Comparison of ENCODE assay signal across 25 cellular contexts in genomic region chr22:19787849-19788141, GRCh38. TPM values are rescaled to one million over a fixed set of nuclear protein-coding genes. Genes with fewer than 3 reads are reported as not detected.
"Had no signal": no experiment of that assay in that cellular context is flagged by ENCODE, and none has a peak within 500 bp of the region (broad histone marks: within the 10 kb centered on the region; RNA-seq: fewer than 3 reads in every experiment).

No MANE protein-coding gene starts in this region.

- H3K4me1 ChIP-seq: breast epithelium, heart left ventricle, left ventricle myocardium inferior, right atrium auricular region, suprapubic skin, tibial nerve had no signal

- H3K27ac ChIP-seq: breast epithelium, heart left ventricle, left ventricle myocardium inferior, right atrium auricular region, suprapubic skin, tibial nerve had no signal

- H3K4me3 ChIP-seq: breast epithelium, heart left ventricle, left ventricle myocardium inferior, right atrium auricular region, smooth muscle cell, suprapubic skin, tibial nerve had no signal

- DNase-seq: activated B cell treated with CpG ODN at 0.5 μM for 24 hours; activated CD4-positive, alpha-beta T cell treated with anti-CD3 and anti-CD28 coated beads, Interleukin-2, amount 50 U/mL, for 1 hour; activated CD8-positive, alpha-beta memory T cell treated with anti-CD3 and anti-CD28 coated beads, Interleukin-2, amount 10 ng/mL, durations not matched to agents 7 days and 5 days; activated CD8-positive, alpha-beta T cell treated with anti-CD3 and anti-CD28 coated beads for 36 hours; activated naive CD4-positive, alpha-beta T cell; activated T-cell treated with anti-CD3 and anti-CD28 coated beads, Interleukin-2, amount 50 U/mL, for 72 hours; central memory CD4-positive, alpha-beta T cell; endodermal cell; foreskin fibroblast; left ventricle myocardium inferior; naive thymus-derived CD4-positive, alpha-beta T cell; stimulated activated CD4-positive, alpha-beta T cell treated with anti-CD3 and anti-CD28 coated beads, Interleukin-15, amount 100 ng/mL, for 24 hours; stimulated activated CD4-positive, alpha-beta T cell treated with anti-CD3 and anti-CD28 coated beads, Interleukin-2, amount 100 ng/mL, for 24 hours; stimulated activated naive B cell treated with anti-CD40 and anti-IgM and Interleukin-4, amounts not matched to agents 10 μg/mL and 1 μg/mL and 100 μg/mL, for 72 hours; T-helper 2 cell had no signal

- H3K4me3 Mint-ChIP-seq: activated B cell treated with CpG ODN at 0.5 μM for 24 hours; activated CD8-positive, alpha-beta memory T cell treated with anti-CD3 and anti-CD28 coated beads, Interleukin-2, amount 10 ng/mL, durations not matched to agents 7 days and 5 days; activated CD8-positive, alpha-beta T cell treated with anti-CD3 and anti-CD28 coated beads for 36 hours; activated T-cell treated with anti-CD3 and anti-CD28 coated beads, Interleukin-2, amount 50 U/mL, for 72 hours; endodermal cell; mesothelial cell of epicardium; naive thymus-derived CD4-positive, alpha-beta T cell; stimulated activated naive B cell treated with anti-CD40 and anti-IgM and Interleukin-4, amounts not matched to agents 10 μg/mL and 1 μg/mL and 100 μg/mL, for 72 hours had no signal

- ATAC-seq: activated CD8-positive, alpha-beta memory T cell treated with anti-CD3 and anti-CD28 coated beads, Interleukin-2, amount 10 ng/mL, durations not matched to agents 7 days and 5 days; activated CD8-positive, alpha-beta T cell treated with anti-CD3 and anti-CD28 coated beads for 36 hours; activated naive CD4-positive, alpha-beta T cell treated with anti-CD3 and anti-CD28 coated beads, Interleukin-2, amount 50 U/mL, for 72 hours; activated T-cell treated with anti-CD3 and anti-CD28 coated beads, Interleukin-2, amount 50 U/mL, for 72 hours; esophagus mucosa; heart left ventricle; naive thymus-derived CD4-positive, alpha-beta T cell; stimulated activated naive B cell treated with anti-CD40 and anti-IgM and Interleukin-4, amounts not matched to agents 10 μg/mL and 1 μg/mL and 100 μg/mL, for 72 hours had no signal

- H3K4me2 ChIP-seq: smooth muscle cell had no signal

- H3K27me3 ChIP-seq: breast epithelium, right atrium auricular region, suprapubic skin, tibial nerve had no signal

- H3K4me1 Mint-ChIP-seq: activated B cell treated with CpG ODN at 0.5 μM for 24 hours; activated CD8-positive, alpha-beta memory T cell treated with anti-CD3 and anti-CD28 coated beads, Interleukin-2, amount 10 ng/mL, durations not matched to agents 7 days and 5 days; endodermal cell; mesothelial cell of epicardium; stimulated activated naive B cell treated with anti-CD40 and anti-IgM and Interleukin-4, amounts not matched to agents 10 μg/mL and 1 μg/mL and 100 μg/mL, for 72 hours had no signal

- H3K27me3 Mint-ChIP-seq: activated CD8-positive, alpha-beta memory T cell treated with anti-CD3 and anti-CD28 coated beads, Interleukin-2, amount 10 ng/mL, durations not matched to agents 7 days and 5 days; activated CD8-positive, alpha-beta T cell treated with anti-CD3 and anti-CD28 coated beads for 36 hours; naive thymus-derived CD4-positive, alpha-beta T cell had no signal

- H3K9me3 ChIP-seq: suprapubic skin had no signal

- H3K9me3 Mint-ChIP-seq: activated naive CD4-positive, alpha-beta T cell treated with anti-CD3 and anti-CD28 coated beads, Interleukin-2, amount 50 U/mL, for 72 hours; endodermal cell had no signal

- H3K27ac Mint-ChIP-seq: activated B cell treated with CpG ODN at 0.5 μM for 24 hours; activated CD8-positive, alpha-beta memory T cell treated with anti-CD3 and anti-CD28 coated beads, Interleukin-2, amount 10 ng/mL, durations not matched to agents 7 days and 5 days; activated CD8-positive, alpha-beta T cell treated with anti-CD3 and anti-CD28 coated beads for 36 hours; activated T-cell treated with anti-CD3 and anti-CD28 coated beads, Interleukin-2, amount 50 U/mL, for 72 hours; endodermal cell; mesothelial cell of epicardium had no signal

- H3K36me3 ChIP-seq: breast epithelium, right atrium auricular region had no signal

RNA-seq across cellular contexts. Expression of gene TBX1, which starts 27.2 kb away (rescaled TPM):
- total RNA-seq: activated B cell treated with CpG ODN at 0.5 μM for 24 hours; activated CD8-positive, alpha-beta T cell treated with anti-CD3 and anti-CD28 coated beads for 36 hours; activated naive CD4-positive, alpha-beta T cell treated with anti-CD3 and anti-CD28 coated beads, Interleukin-2, amount 50 U/mL, for 72 hours; smooth muscle cell had no signal
- polyA plus RNA-seq: naive thymus-derived CD4-positive, alpha-beta T cell; neural cell; smooth muscle cell had no signal
